ENCODE assay signal across 9 cellular contexts in the genomic region with DNA sequence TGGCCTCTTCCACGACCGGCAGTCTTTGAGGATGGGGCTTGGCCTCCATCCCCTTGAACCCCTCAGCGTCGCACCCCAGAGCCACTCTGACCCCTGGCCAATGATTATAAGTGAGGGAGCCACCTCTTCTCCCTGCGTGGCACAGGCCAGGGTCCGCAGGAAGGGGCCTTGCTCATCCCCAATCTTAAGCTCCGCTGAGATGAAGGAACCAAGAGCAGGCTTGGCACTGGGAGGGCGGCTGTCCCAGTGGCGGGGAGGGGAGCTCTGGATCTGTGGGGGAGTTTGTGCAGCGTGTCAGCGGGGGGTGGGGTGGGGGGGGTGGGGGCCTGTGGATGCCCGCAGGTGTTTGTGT. TPM values are rescaled to one million over a fixed set of nuclear protein-coding genes. Genes with fewer than 3 reads are reported as not detected.
DNase-seq lines count a peak whose midpoint lies in the region; ATAC-seq and TF ChIP-seq lines count a peak whose summit lies in the region.
"Had no signal": no experiment of that assay in that cellular context is flagged by ENCODE, and none has a peak within 500 bp of the region (broad histone marks: within the 10 kb centered on the region; RNA-seq: fewer than 3 reads in every experiment).

No MANE protein-coding gene starts in this region.

- CTCF ChIA-PET in Calu3 (lab: Charles Lee), result interaction anchor here (1.1 to 1.3 kb wide), 2 partner anchors 284 to 447 kb away, joined by 3 to 7 read pairs; no protein-coding TSS in a partner anchor

- no peak for TF ChIP-seq POLR2A in Peyer's patch (IDR thresholded peaks at IDR 0.05)

- no CpG with 5 or more reads among the region's 12 CpGs for WGBS in trophoblast cell (ENCODE audit: extremely low coverage, insufficient coverage, insufficient read length)

- H3K4me1 Mint-ChIP-seq in Calu3 (ENCODE audit: low read depth, unreplicated experiment), result peaks cover 12% of the 10 kb centered on the region

- no peak overlapping the region for H3K27ac Mint-ChIP-seq in Calu3 (ENCODE audit: unreplicated experiment)

- no peaks in the 10 kb centered on the region for H3K27me3 ChIP-seq in Peyer's patch
- no peaks in the 10 kb centered on the region for H3K27me3 ChIP-seq in trophoblast cell (ENCODE audit: insufficient read depth, low read length)
- H3K27me3 ChIP-seq: SJCRH30 had no signal

- peak overlapping the region; percentile 70 for H3K4me3 Mint-ChIP-seq in Calu3 (ENCODE audit: low read depth, unreplicated experiment)

- no peak overlapping the region for H2BK120ac ChIP-seq in trophoblast cell (ENCODE audit: insufficient read depth, low read length, poor library complexity)

- no TSS peak for BruUV-seq in Calu3 (replicated peaks; lab: Mats Ljungman, UMichigan)

- no peaks in the 10 kb centered on the region for H3K79me1 ChIP-seq in trophoblast cell (ENCODE audit: low read length)

- H3K27ac ChIP-seq in Peyer's patch (no peak overlapping the region), trophoblast cell (ENCODE audit: low read depth, low read length) (no peak overlapping the region)
- H3K27ac ChIP-seq: SJCRH30 had no signal

- H4K91ac ChIP-seq in trophoblast cell (ENCODE audit: low read depth, low read length), result peak overlapping the region; percentile 7

- H3K9ac ChIP-seq in trophoblast cell (ENCODE audit: low read length), result peak overlapping the region; percentile 11

- no peak overlapping the region for H3K23ac ChIP-seq in trophoblast cell (ENCODE audit: low read length)

- H3K9me3 Mint-ChIP-seq in Calu3 (ENCODE audit: low read depth, unreplicated experiment), result no peaks in the 10 kb centered on the region

- H2BK5ac ChIP-seq in trophoblast cell (ENCODE audit: low read depth, low read length, poor library complexity), result no peak overlapping the region

- peak overlapping the region; percentile 32 for H2AFZ ChIP-seq in trophoblast cell (ENCODE audit: insufficient read depth, low read length, poor library complexity)

- intact Hi-C loops in Calu3 (cut with micrococcal nuclease; ENCODE audit: unreplicated experiment), result loop anchor here (1.0 to 2.0 kb wide), 2 partner anchors 284 to 447 kb away; no protein-coding TSS in a partner anchor

- H3K9me3 ChIP-seq in Peyer's patch, result no peaks in the 10 kb centered on the region
- peaks cover 3% of the 10 kb centered on the region for H3K9me3 ChIP-seq in trophoblast cell (ENCODE audit: insufficient read depth, low read depth, low read length)
- H3K9me3 ChIP-seq: SJCRH30 had no signal

- peak overlapping the region; percentile 26 for H2BK12ac ChIP-seq in trophoblast cell (ENCODE audit: low read length)

- H3K4me2 ChIP-seq in trophoblast cell (ENCODE audit: low read length), result peak overlapping the region; percentile 76

- H3K4me3 ChIP-seq in Peyer's patch (peak overlapping the region; percentile 44 to 66 (median 52)), fibroblast of pulmonary artery (replicated peaks; ENCODE audit: low read depth, low read length) (peak overlapping the region; percentile 53), trophoblast cell (ENCODE audit: low read depth, low read length) (peak overlapping the region; percentile 64)
- H3K4me3 ChIP-seq: SJCRH30 had no signal

- peak overlapping the region; percentile 72 for H4K8ac ChIP-seq in trophoblast cell (ENCODE audit: low read depth, low read length)

- H3K4ac ChIP-seq in trophoblast cell (ENCODE audit: low read depth, low read length), result no peak overlapping the region

- H4K12ac ChIP-seq in trophoblast cell (ENCODE audit: low read depth, low read length), result peak overlapping the region; percentile 5

- H2AK5ac ChIP-seq in trophoblast cell (ENCODE audit: low read length), result no peak overlapping the region

- H3K27me3 Mint-ChIP-seq in Calu3 (ENCODE audit: unreplicated experiment), result peaks cover 50% of the 10 kb centered on the region

- TF ChIP-seq CTCF in Calu3 (IDR thresholded peaks at IDR 0.05; ENCODE audit: unreplicated experiment) (no peak), Peyer's patch (IDR thresholded peaks at IDR 0.05) (no peak), fibroblast of pulmonary artery (IDR thresholded peaks at IDR 0.05; ENCODE audit: low read length, missing control alignments) (no peak)

- peak overlapping the region; percentile 3 for H3K14ac ChIP-seq in trophoblast cell (ENCODE audit: low read length)

- no peak for DNase-seq in Calu3
- DNase-seq in Peyer's patch, result no peak
- no peak for DNase-seq in fibroblast of pulmonary artery (ENCODE audit: low read depth)
- no peak for DNase-seq in trophoblast cell
- no peak for DNase-seq in stimulated activated CD4-positive, alpha-beta T cell treated with anti-CD3 and anti-CD28 coated beads, Interleukin-12 subunit alpha, Interleukin-12 subunit beta, amount 100 ng/mL, for 4 hours
- DNase-seq in activated CD4-positive, alpha-beta T cell treated with anti-CD3 and anti-CD28 coated beads, Interleukin-2, amount 50 U/mL, for 1 hour, result no peak
- DNase-seq: SJCRH30 had no signal

- H3K4me1 ChIP-seq in Peyer's patch, result peaks cover 0 to 12% (median 4%) of the 10 kb centered on the region in 4 donors
- peaks cover 3 to 4% of the 10 kb centered on the region in 2 experiments for H3K4me1 ChIP-seq in trophoblast cell (ENCODE audit: control insufficient read depth in 1 of 2, insufficient read depth in 2 of 2, low read length in 2 of 2)
- H3K4me1 ChIP-seq: SJCRH30 had no signal

- H3K18ac ChIP-seq in trophoblast cell (ENCODE audit: low read length), result no peak overlapping the region

- H3K79me2 ChIP-seq in trophoblast cell (ENCODE audit: control insufficient read depth, insufficient read depth, low read length, poor library complexity), result no peaks in the 10 kb centered on the region

- no peak for ATAC-seq in HG02623 (IDR thresholded peaks at IDR 0.05; ENCODE audit: unreplicated experiment)
- no peak for ATAC-seq in GM21367 (IDR thresholded peaks at IDR 0.05; ENCODE audit: unreplicated experiment)

- peaks cover 11% of the 10 kb centered on the region for H3K36me3 Mint-ChIP-seq in Calu3 (ENCODE audit: insufficient read depth, unreplicated experiment)

- no peaks in the 10 kb centered on the region for H3K36me3 ChIP-seq in Peyer's patch
- H3K36me3 ChIP-seq in trophoblast cell (ENCODE audit: control insufficient read depth in 1 of 2, insufficient read depth in 2 of 2, low read length in 2 of 2), result no peaks in the 10 kb centered on the region
- H3K36me3 ChIP-seq: SJCRH30 had no signal

RNA-seq across cellular contexts. Expression of a gene that starts 13.8 kb away (rescaled TPM):
- total RNA-seq in Calu3 (2022), result 82.7 and 84.4 TPM in 2 replicates
- total RNA-seq in Peyer's patch, result 10 to 100 TPM; 53.2 to 94.1 (median 69.7) TPM
- 33.3 and 34.1 TPM in 2 replicates for polyA plus RNA-seq in trophoblast cell (2013)
